Comparison of ENCODE assay signal across 8 cellular contexts in the genomic region with DNA sequence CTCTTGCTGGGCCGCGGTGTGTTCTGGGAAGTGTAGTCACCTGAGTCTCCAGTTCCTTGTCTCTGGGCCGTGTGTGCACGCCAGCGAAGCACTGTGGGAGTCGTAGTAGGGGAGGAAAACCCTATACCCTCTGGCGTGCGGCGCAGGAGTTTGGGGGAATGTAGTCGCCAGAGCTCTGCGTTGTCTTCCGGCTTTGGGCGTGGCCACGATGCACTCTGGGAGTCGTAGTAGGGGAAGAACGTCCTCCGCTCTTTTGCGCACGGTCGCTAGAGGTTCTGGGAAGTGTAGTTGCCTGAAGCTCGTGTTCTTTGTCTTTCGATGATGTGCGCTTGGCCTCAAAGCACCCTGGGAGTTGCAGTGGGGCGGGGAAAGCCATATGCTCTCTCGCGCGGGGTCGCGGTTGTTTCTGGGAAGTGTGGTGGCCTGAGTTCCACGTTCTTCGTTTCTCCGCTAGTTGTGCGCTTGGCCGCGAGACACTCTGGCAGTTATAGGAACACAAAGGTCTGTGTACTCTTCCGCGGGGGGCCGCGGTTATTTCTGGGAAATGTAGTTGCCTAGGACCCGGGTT. TPM values are rescaled to one million over a fixed set of nuclear protein-coding genes. Genes with fewer than 3 reads are reported as not detected.
DNase-seq lines count a peak whose midpoint lies in the region; ATAC-seq and TF ChIP-seq lines count a peak whose summit lies in the region.

No MANE protein-coding gene starts in this region.

- H4K20me1 ChIP-seq in GM23338 (replicated peaks; ENCODE audit: insufficient read depth) (no peaks in the 10 kb centered on the region), neural cell (ENCODE audit: insufficient read depth) (no peaks in the 10 kb centered on the region)

- peaks cover 5% of the 10 kb centered on the region; the same call in 1 of the 3 replicates for H3K4me1 Mint-ChIP-seq in GM23338

- peak overlapping the region; percentile 99 for H3K9ac ChIP-seq in neural cell (ENCODE audit: low read length)

- H3K36me3 Mint-ChIP-seq in GM23338 (ENCODE audit: low read depth), result peaks cover 59% of the 10 kb centered on the region

- H3K9me2 ChIP-seq in GM23338 (ENCODE audit: insufficient read depth) (peaks cover 11% of the 10 kb centered on the region), neural cell (ENCODE audit: insufficient read depth, low read length) (no peaks in the 10 kb centered on the region)

- H3K27me3 ChIP-seq in GM23338 (ENCODE audit: insufficient read depth) (no peaks in the 10 kb centered on the region), neural cell (ENCODE audit: insufficient read depth, low read depth, low read length) (no peaks in the 10 kb centered on the region), stomach (no peaks in the 10 kb centered on the region)

- TF ChIP-seq CTCF in GM23338 (conservative IDR thresholded peaks at IDR 0.05; ENCODE audit: low read depth in 2 of 2) (no peak), LNCaP clone FGC (IDR thresholded peaks at IDR 0.05; ENCODE audit: control insufficient read depth, extremely low read depth, insufficient read depth) (no peak), foreskin fibroblast (IDR thresholded peaks at IDR 0.05; ENCODE audit: low read depth, low read length) (no peak), neural cell (IDR thresholded peaks at IDR 0.05; ENCODE audit: poor library complexity, severe bottlenecking) (peak; percentile 61), stomach (IDR thresholded peaks at IDR 0.05) (peak in 1 of 7 experiments; percentile 15)

- peak overlapping the region; percentile 16; the same call in 1 of the 2 replicates for H2AFZ ChIP-seq in GM23338
- peak overlapping the region; percentile 63 for H2AFZ ChIP-seq in neural cell (ENCODE audit: low read depth, low read length)

- peaks cover 8% of the 10 kb centered on the region for H3K27me3 Mint-ChIP-seq in GM23338 (ENCODE audit: insufficient read depth, low read depth, poor library complexity)

- no peak overlapping the region for H3K4me3 Mint-ChIP-seq in GM23338

- H3K4me3 ChIP-seq in GM23338 (peak overlapping the region; percentile 87), LNCaP clone FGC (ENCODE audit: low read depth, low read length) (peak overlapping the region; percentile 90), foreskin fibroblast (ENCODE audit: low read depth in 1 of 2, low read length in 2 of 2) (peak overlapping the region; percentile 82 to 91), neural cell (ENCODE audit: low read length) (peak overlapping the region; percentile 91), stomach (peak overlapping the region; percentile 69 to 86 (median 82))

- H3K9me3 ChIP-seq in neural cell (ENCODE audit: low read length) (peaks cover 29% of the 10 kb centered on the region), stomach (peaks cover 46 to 84% (median 79%) of the 10 kb centered on the region in 4 donors)

- 0% methylated on average over 38 to 40 of the region's 40 CpGs for WGBS in stomach, 5 donors

- peak; percentile 89 for ATAC-seq in GM23338

- H3F3A ChIP-seq in GM23338 (replicated peaks; ENCODE audit: low read depth), result no peaks in the 10 kb centered on the region
- no peaks in the 10 kb centered on the region for H3F3A ChIP-seq in neural cell (ENCODE audit: insufficient read depth, low read length, poor library complexity, severe bottlenecking)

- H3K4me1 ChIP-seq in GM23338 (ENCODE audit: insufficient read depth) (peaks cover 5% of the 10 kb centered on the region; the same call in 1 of the 2 replicates), stomach (peaks cover 6 to 20% (median 10%) of the 10 kb centered on the region in 4 donors)

- peak overlapping the region; percentile 76 for H3K4me2 ChIP-seq in GM23338
- no peak overlapping the region for H3K4me2 ChIP-seq in neural cell (ENCODE audit: low read length)

- DNase-seq in ELF-1 (ENCODE audit: low read depth, low spot score) (peak; percentile 100), GM23338 (ENCODE audit: low spot score) (peak; percentile 99), LNCaP clone FGC (ENCODE audit: low read depth) (peak; percentile 100), foreskin fibroblast (peak; percentile 100), stomach (peak; percentile 97)
- DNase-seq in activated effector memory CD4-positive, alpha-beta T cell treated with anti-CD3 and anti-CD28 coated beads, Interleukin-2, amount 50 U/mL, for 16 hours, result peak; percentile 99

- peaks cover 16% of the 10 kb centered on the region for H3K36me3 ChIP-seq in GM23338 (ENCODE audit: insufficient read depth)
- H3K36me3 ChIP-seq in neural cell (ENCODE audit: insufficient read depth, low read length), result peaks cover 30% of the 10 kb centered on the region
- H3K36me3 ChIP-seq in stomach, result peaks cover 18 to 34% (median 33%) of the 10 kb centered on the region in 4 donors

- intact Hi-C loops in stomach (cut with DNase I; ENCODE audit: low total_unique reads), result no loop called here

- TF ChIP-seq EP300 in neural cell (conservative IDR thresholded peaks at IDR 0.05; ENCODE audit: poor library complexity, severe bottlenecking) (peak; percentile 39), stomach (IDR thresholded peaks at IDR 0.05) (no peak)

- H3K27ac ChIP-seq in GM23338 (ENCODE audit: low read depth) (peak overlapping the region; percentile 94), neural cell (ENCODE audit: low read length) (peak overlapping the region; percentile 99), stomach (peak overlapping the region; percentile 89 to 99 (median 98))

- no peak overlapping the region for H3K27ac Mint-ChIP-seq in GM23338

- H3K9me3 Mint-ChIP-seq in GM23338, result peaks cover 46% of the 10 kb centered on the region

- TF ChIP-seq RAD21 in neural cell (conservative IDR thresholded peaks at IDR 0.05), result peak; percentile 20

- H3K79me2 ChIP-seq in GM23338 (replicated peaks; ENCODE audit: insufficient read depth) (peaks cover 14% of the 10 kb centered on the region), neural cell (replicated peaks; ENCODE audit: insufficient read depth, low read length) (peaks cover 21% of the 10 kb centered on the region)

- TF ChIP-seq POLR2A in Raji (IDR thresholded peaks at IDR 0.05; ENCODE audit: insufficient read depth, low read depth, low read length) (peak; percentile 32; the same call in 1 of the 2 replicates), stomach (IDR thresholded peaks at IDR 0.05) (no peak)

TF ChIP-seq in GM23338, 12 proteins besides CTCF, POLR2A, EP300 and RAD21 (continues in another document):
- TF ChIP-seq STAT1 (IDR thresholded peaks at IDR 0.05; ENCODE audit: unreplicated experiment) (no peak), POLR2AphosphoS5 (IDR thresholded peaks at IDR 0.05; ENCODE audit: low read depth) (no peak; the same call in 1 of the 2 replicates), ETS1 (IDR thresholded peaks at IDR 0.05) (peak; percentile 100), JUNB (IDR thresholded peaks at IDR 0.05; ENCODE audit: unreplicated experiment) (no peak), ZNF331 (CRISPR knock-in tag; IDR thresholded peaks at IDR 0.05; ENCODE audit: low read depth) (no peak)

TF ChIP-seq in neural cell, 6 proteins besides CTCF, POLR2A, EP300 and RAD21 (continues in another document):
- TF ChIP-seq EZH2 (IDR thresholded peaks at IDR 0.05; ENCODE audit: borderline replicate concordance, insufficient read depth, low read length, poor library complexity, severe bottlenecking), result no peak
- TF ChIP-seq, protein P1, sequence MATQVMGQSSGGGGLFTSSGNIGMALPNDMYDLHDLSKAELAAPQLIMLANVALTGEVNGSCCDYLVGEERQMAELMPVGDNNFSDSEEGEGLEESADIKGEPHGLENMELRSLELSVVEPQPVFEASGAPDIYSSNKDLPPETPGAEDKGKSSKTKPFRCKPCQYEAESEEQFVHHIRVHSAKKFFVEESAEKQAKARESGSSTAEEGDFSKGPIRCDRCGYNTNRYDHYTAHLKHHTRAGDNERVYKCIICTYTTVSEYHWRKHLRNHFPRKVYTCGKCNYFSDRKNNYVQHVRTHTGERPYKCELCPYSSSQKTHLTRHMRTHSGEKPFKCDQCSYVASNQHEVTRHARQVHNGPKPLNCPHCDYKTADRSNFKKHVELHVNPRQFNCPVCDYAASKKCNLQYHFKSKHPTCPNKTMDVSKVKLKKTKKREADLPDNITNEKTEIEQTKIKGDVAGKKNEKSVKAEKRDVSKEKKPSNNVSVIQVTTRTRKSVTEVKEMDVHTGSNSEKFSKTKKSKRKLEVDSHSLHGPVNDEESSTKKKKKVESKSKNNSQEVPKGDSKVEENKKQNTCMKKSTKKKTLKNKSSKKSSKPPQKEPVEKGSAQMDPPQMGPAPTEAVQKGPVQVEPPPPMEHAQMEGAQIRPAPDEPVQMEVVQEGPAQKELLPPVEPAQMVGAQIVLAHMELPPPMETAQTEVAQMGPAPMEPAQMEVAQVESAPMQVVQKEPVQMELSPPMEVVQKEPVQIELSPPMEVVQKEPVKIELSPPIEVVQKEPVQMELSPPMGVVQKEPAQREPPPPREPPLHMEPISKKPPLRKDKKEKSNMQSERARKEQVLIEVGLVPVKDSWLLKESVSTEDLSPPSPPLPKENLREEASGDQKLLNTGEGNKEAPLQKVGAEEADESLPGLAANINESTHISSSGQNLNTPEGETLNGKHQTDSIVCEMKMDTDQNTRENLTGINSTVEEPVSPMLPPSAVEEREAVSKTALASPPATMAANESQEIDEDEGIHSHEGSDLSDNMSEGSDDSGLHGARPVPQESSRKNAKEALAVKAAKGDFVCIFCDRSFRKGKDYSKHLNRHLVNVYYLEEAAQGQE (IDR thresholded peaks at IDR 0.05; ENCODE audit: borderline replicate concordance), result no peak

RNA-seq across cellular contexts. Expression of gene ZNF140, which starts 0.6 kb away (rescaled TPM):
- total RNA-seq in GM23338 (2014; rRNA removed; shearing (Covaris generic)), result 11.0 and 15.4 TPM in 2 replicates
- 13.4 and 16.2 TPM in 2 replicates for polyA plus RNA-seq in GM23338 (2016; fragmentation: Nextera tagmentation; extraction: Ambion mirVana)
- polyA plus RNA-seq in neural cell, result 50.8 and 60.5 TPM in 2 replicates
- polyA minus RNA-seq in neural cell, result 86.4 and 88.6 TPM in 2 replicates
- total RNA-seq in stomach, result 10 to 100 TPM in 3 of 5 donors, 1 to 10 TPM in 2; 2.3 to 43.3 (median 34.1) TPM
- 10 to 100 TPM; 10.0 to 17.1 (median 13.2) TPM for polyA plus RNA-seq in stomach

RNA-seq across cellular contexts. Expression of gene ZNF84, which starts 42.8 kb away (rescaled TPM):
- 36.3 and 46.6 TPM in 2 replicates for total RNA-seq in GM23338 (2014; rRNA removed; shearing (Covaris generic))
- polyA plus RNA-seq in GM23338 (2016; fragmentation: Nextera tagmentation; extraction: Ambion mirVana) (15.0 and 21.1 TPM in 2 replicates), neural cell (158 and 191 TPM in 2 replicates), stomach (1 to 10 TPM; 3.5 to 7.8 (median 7.5) TPM)
- polyA minus RNA-seq in neural cell, result 244 and 285 TPM in 2 replicates
- total RNA-seq in stomach, result 10 to 100 TPM; 10.5 to 53.3 (median 20.1) TPM

RNA-seq across cellular contexts. Expression of gene ZNF891, which starts 49.9 kb away (rescaled TPM):
- total RNA-seq in GM23338 (2014; rRNA removed; shearing (Covaris generic)), result 5.4 and 5.5 TPM in 2 replicates
- polyA plus RNA-seq in GM23338 (2016; fragmentation: Nextera tagmentation; extraction: Ambion mirVana), result 1.6 and 1.8 TPM in 2 replicates
- 9.4 and 10.4 TPM in 2 replicates for polyA plus RNA-seq in neural cell
- polyA minus RNA-seq in neural cell, result 22.4 and 24.1 TPM in 2 replicates
- total RNA-seq in stomach, result 1 to 10 TPM; 1.4 to 6.4 (median 2.7) TPM
- polyA plus RNA-seq in stomach, result under 1 TPM; 0.15 to 0.38 (median 0.25) TPM

RNA-seq across cellular contexts. Expression of gene ZNF10, which starts 50.3 kb away (rescaled TPM):
- total RNA-seq in GM23338 (2014; rRNA removed; shearing (Covaris generic)), result 10.3 and 18.5 TPM in 2 replicates
- polyA plus RNA-seq in GM23338 (2016; fragmentation: Nextera tagmentation; extraction: Ambion mirVana), result 7.3 and 8.2 TPM in 2 replicates
- polyA plus RNA-seq in neural cell, result 46.5 and 52.3 TPM in 2 replicates
- 118 and 154 TPM in 2 replicates for polyA minus RNA-seq in neural cell
- 10 to 100 TPM in 2 of 5 donors, 1 to 10 TPM in 2, not detected in 1; 4.6 to 20.7 (median 13.1) TPM for total RNA-seq in stomach
- polyA plus RNA-seq in stomach, result 1 to 10 TPM; 2.4 to 5.8 (median 4.9) TPM

Comparison
In these comparisons a context has a peak if more than half of its experiments do, and no peak if none do; other contexts are left out.
1. Peak in every context shown above with its lines: DNase-seq, ATAC-seq, H3K4me3 ChIP-seq and H3K27ac ChIP-seq.